10 cellular contexts compared by ENCODE assay signal in genomic region chr1:151284013-151284577, GRCh38. TPM values are rescaled to one million over a fixed set of nuclear protein-coding genes. Genes with fewer than 3 reads are reported as not detected.
A peak's percentile ranks its signal among the peaks of the same experiment; 100 is the strongest.
DNase-seq lines count a peak whose midpoint lies in the region; TF ChIP-seq lines count a peak whose summit lies in the region.
"Had no signal": no experiment of that assay in that cellular context is flagged by ENCODE, and none has a peak within 500 bp of the region (broad histone marks: within the 10 kb centered on the region; RNA-seq: fewer than 3 reads in every experiment).

No MANE protein-coding gene starts in this region.

- no peak for DNase-seq in CD4-positive, alpha-beta memory T cell
- no peak for DNase-seq in neural crest cell (ENCODE audit: low read depth, low spot score)
- DNase-seq in COR-L47 (lab: John Stamatoyannopoulos, UW) = no peak
- DNase-seq in NCI-H2227 (lab: John Stamatoyannopoulos, UW; ENCODE audit: unreplicated experiment) = no peak
- no peak for DNase-seq in GM10266 (ENCODE audit: extremely low spot score)
- no peak for DNase-seq in foreskin melanocyte
- DNase-seq: activated CD4-positive, alpha-beta T cell treated with anti-CD3 and anti-CD28 coated beads, Interleukin-2, amount 50 U/mL, for 1 hour; NCI-H187 treated with DMSO at 0.1 percent for 48 hours had no signal

- no peaks in the 10 kb centered on the region for H3K27me3 ChIP-seq in CD4-positive, alpha-beta memory T cell (ENCODE audit: insufficient read depth, low read length)

- H3K4me3 ChIP-seq in CD4-positive, alpha-beta memory T cell (ENCODE audit: low read length in 2 of 2) = no peak overlapping the region

- POLR2A ChIA-PET in CD4-positive, alpha-beta memory T cell (lab: Charles Lee; ENCODE audit: partially characterized antibody) = interaction anchor here (1.1 to 4.1 kb wide), 4 partner anchors 10 to 118 kb away, joined by 3 to 50 read pairs (median 24); partner anchors contain the start of gene PI4KB

- H3K27ac ChIP-seq in CD4-positive, alpha-beta memory T cell (ENCODE audit: low read depth, low read length) = peak overlapping the region; percentile 94
- H3K27ac ChIP-seq in cingulate gyrus (ENCODE audit: low read depth, low read length) = peak overlapping the region; percentile 96

- no peaks in the 10 kb centered on the region for H3K9me3 ChIP-seq in CD4-positive, alpha-beta memory T cell (ENCODE audit: control insufficient read depth in 1 of 2, low read length in 2 of 2)

- peaks cover 0 to 6% (median 0%) of the 10 kb centered on the region in 8 donors for H3K9me3 Mint-ChIP-seq in CD4-positive, alpha-beta memory T cell
- no peaks in the 10 kb centered on the region for H3K9me3 Mint-ChIP-seq in IgD-negative memory B cell
- H3K9me3 Mint-ChIP-seq in neural crest cell = no peaks in the 10 kb centered on the region

- no peaks in the 10 kb centered on the region for H3K27me3 Mint-ChIP-seq in CD4-positive, alpha-beta memory T cell
- H3K27me3 Mint-ChIP-seq in IgD-negative memory B cell (no peaks in the 10 kb centered on the region), neural crest cell (ENCODE audit: low read depth) (peaks cover 4% of the 10 kb centered on the region)

- peaks cover 14 to 55% (median 41%) of the 10 kb centered on the region in 4 donors for H3K4me1 Mint-ChIP-seq in CD4-positive, alpha-beta memory T cell
- H3K4me1 Mint-ChIP-seq in IgD-negative memory B cell (peaks cover 18 to 28% (median 21%) of the 10 kb centered on the region in 3 donors), neural crest cell (peaks cover 26% of the 10 kb centered on the region)

- intact Hi-C loops in CD4-positive, alpha-beta memory T cell (cut with micrococcal nuclease) = no loop called here

- H3K36me3 ChIP-seq in CD4-positive, alpha-beta memory T cell (ENCODE audit: insufficient read depth, low read length) = peaks cover 34% of the 10 kb centered on the region

- H3K36me3 Mint-ChIP-seq in CD4-positive, alpha-beta memory T cell = peaks cover 16 to 57% of the 10 kb centered on the region in 2 donors
- no peaks in the 10 kb centered on the region for H3K36me3 Mint-ChIP-seq in IgD-negative memory B cell
- peaks cover 5% of the 10 kb centered on the region for H3K36me3 Mint-ChIP-seq in neural crest cell (ENCODE audit: low read depth)

- H3K4me3 Mint-ChIP-seq in CD4-positive, alpha-beta memory T cell = peak overlapping the region; percentile 15 to 99 (median 94)
- H3K4me3 Mint-ChIP-seq in IgD-negative memory B cell = peak overlapping the region; percentile 43 to 99 (median 94)
- H3K4me3 Mint-ChIP-seq in neural crest cell = peak overlapping the region; percentile 100

- no peak for TF ChIP-seq CTCF in neural crest cell (conservative IDR thresholded peaks at IDR 0.05)
- TF ChIP-seq CTCF in GM10266 (IDR thresholded peaks at IDR 0.05; ENCODE audit: control insufficient read depth, insufficient read depth, low read depth, missing control alignments) = no peak

- H3K4me1 ChIP-seq in CD4-positive, alpha-beta memory T cell (ENCODE audit: insufficient read depth, low read length) = peaks cover 25% of the 10 kb centered on the region

- H3K27ac Mint-ChIP-seq in CD4-positive, alpha-beta memory T cell = peak overlapping the region; percentile 85 to 97 (median 94)
- H3K27ac Mint-ChIP-seq in IgD-negative memory B cell (peak overlapping the region in 2 of 3 donors; percentile 93 to 97), neural crest cell (ENCODE audit: unreplicated experiment) (peak overlapping the region; percentile 48)

- CTCF ChIA-PET in CD4-positive, alpha-beta memory T cell (lab: Charles Lee; ENCODE audit: partially characterized antibody) = interaction anchor here (1.1 to 6.1 kb wide), 3 partner anchors 18 to 60 kb away, joined by 4 to 56 read pairs (median 10); no protein-coding TSS in a partner anchor

RNA-seq across cellular contexts. Expression of gene ZNF687, which starts 2.0 kb away (rescaled TPM):
- total RNA-seq in CD4-positive, alpha-beta memory T cell = 10 to 100 TPM; 39.2 to 39.3 TPM
- 1 to 10 TPM in 1 of 2 donors, under 1 TPM in 1; 0.36 to 1.3 TPM for polyA plus RNA-seq in CD4-positive, alpha-beta memory T cell
- 3.0 TPM for polyA plus RNA-seq in IgD-negative memory B cell
- 34.9 and 39.9 TPM in 2 replicates for total RNA-seq in neural crest cell

RNA-seq across cellular contexts. Expression of gene PSMD4, which starts 29.6 kb away (rescaled TPM):
- 100 to 1,000 TPM; 143 to 151 TPM for total RNA-seq in CD4-positive, alpha-beta memory T cell
- 100 to 1,000 TPM; 242 to 380 TPM for polyA plus RNA-seq in CD4-positive, alpha-beta memory T cell
- 252 TPM for polyA plus RNA-seq in IgD-negative memory B cell
- 209 and 214 TPM in 2 replicates for total RNA-seq in neural crest cell

RNA-seq across cellular contexts. Expression of gene PI4KB, which starts 43.1 kb away (rescaled TPM):
- 10 to 100 TPM; 87.2 to 97.4 TPM for total RNA-seq in CD4-positive, alpha-beta memory T cell
- polyA plus RNA-seq in CD4-positive, alpha-beta memory T cell = 10 to 100 TPM; 56.6 to 68.8 TPM
- 67.9 TPM for polyA plus RNA-seq in IgD-negative memory B cell
- 46.3 and 52.0 TPM in 2 replicates for total RNA-seq in neural crest cell
